Comparison of ENCODE assay signal across 1 cellular context in genomic region chr6:166112580-166112979, GRCh38.
TF ChIP-seq lines count a peak whose summit lies in the region.

No MANE protein-coding gene starts in this region.

TF ChIP-seq in WTC11, 78 proteins besides CTCF, POLR2A, EP300 and RAD21 (continued from another document):
- TF ChIP-seq ARID4B (CRISPR knock-in tag; IDR thresholded peaks at IDR 0.05; ENCODE audit: borderline replicate concordance) (no peak), FOXP1 (CRISPR knock-in tag; IDR thresholded peaks at IDR 0.05; ENCODE audit: borderline replicate concordance) (no peak), TCF7 (CRISPR knock-in tag; IDR thresholded peaks at IDR 0.05; ENCODE audit: low read depth) (no peak), FOXJ3 (CRISPR knock-in tag; IDR thresholded peaks at IDR 0.05; ENCODE audit: borderline replicate concordance) (no peak), JUN (CRISPR knock-in tag; IDR thresholded peaks at IDR 0.05) (no peak), SMAD4 (CRISPR knock-in tag; IDR thresholded peaks at IDR 0.05) (no peak), PREB (CRISPR knock-in tag; IDR thresholded peaks at IDR 0.05; ENCODE audit: borderline replicate concordance) (no peak), NR2C2 (CRISPR knock-in tag; IDR thresholded peaks at IDR 0.05) (no peak), MYBL2 (CRISPR knock-in tag; IDR thresholded peaks at IDR 0.05) (no peak), ZNF512 (CRISPR knock-in tag; IDR thresholded peaks at IDR 0.05; ENCODE audit: borderline replicate concordance) (no peak), CDX4 (CRISPR knock-in tag; IDR thresholded peaks at IDR 0.05; ENCODE audit: borderline replicate concordance) (no peak)
